Comparison of ENCODE assay signal across 9 cellular contexts in the genomic region with DNA sequence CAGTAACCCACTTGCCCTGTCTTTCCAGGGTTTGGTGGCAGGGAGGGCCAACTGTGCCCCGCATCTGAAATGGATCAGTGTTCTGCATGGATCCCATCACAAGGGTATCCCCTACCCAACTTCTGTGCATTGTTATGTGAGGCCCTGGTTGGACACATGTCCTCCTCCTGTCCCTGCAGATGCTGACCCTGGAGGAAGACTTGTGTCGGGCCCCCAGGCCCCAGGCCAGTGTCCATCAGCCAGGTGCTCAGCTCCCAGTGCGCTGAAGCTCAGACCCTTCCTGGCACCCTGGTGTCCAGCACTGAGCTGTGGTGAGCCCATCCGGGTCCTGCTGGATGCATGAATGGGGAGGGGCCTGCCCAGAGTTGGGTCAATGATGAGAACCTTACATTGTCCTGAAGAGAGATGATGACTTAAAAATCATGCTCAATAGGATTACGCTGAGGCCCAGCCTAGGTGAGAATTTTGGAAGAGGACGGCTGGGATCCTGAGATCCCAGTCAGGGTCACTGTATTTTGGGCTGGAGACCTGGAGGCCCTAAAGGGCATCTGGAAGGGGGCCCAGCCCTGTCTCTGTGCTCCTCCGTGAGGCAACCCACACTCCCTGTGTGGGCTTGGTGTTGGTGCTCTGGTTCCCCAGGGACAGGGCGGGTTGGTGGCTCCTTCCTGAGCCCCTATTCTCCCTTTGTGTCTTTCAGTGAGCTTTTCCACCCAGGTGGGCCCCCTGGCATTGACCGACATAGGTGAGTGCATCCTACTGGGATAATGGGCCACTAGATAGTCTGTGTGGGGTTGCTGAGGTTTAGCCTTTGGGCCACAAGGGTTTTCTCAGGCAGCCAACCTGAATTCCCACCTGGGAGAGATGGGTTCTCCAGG.
"Had no signal": no experiment of that assay in that cellular context is flagged by ENCODE, and none has a peak within 500 bp of the region (broad histone marks: within the 10 kb centered on the region; RNA-seq: fewer than 3 reads in every experiment).

No MANE protein-coding gene starts in this region.

- ATAC-seq: gastroesophageal sphincter; stimulated activated naive B cell treated with anti-CD40 and anti-IgM and Interleukin-4, amounts not matched to agents 10 μg/mL and 1 μg/mL and 100 μg/mL, for 72 hours had no signal

- H3K27me3 ChIP-seq: gastroesophageal sphincter, tibial nerve had no signal

- H3K36me3 ChIP-seq: gastroesophageal sphincter, tibial nerve had no signal

- H3K4me1 ChIP-seq: gastroesophageal sphincter, tibial nerve had no signal

- H3K4me3 ChIP-seq: gastroesophageal sphincter, tibial nerve had no signal

- DNase-seq: activated CD4-positive, alpha-beta T cell treated with anti-CD3 and anti-CD28 coated beads, Interleukin-2, amount 50 U/mL, for 1 hour; activated CD4-positive, CD25-positive, alpha-beta regulatory T cell; activated naive CD4-positive, alpha-beta T cell treated with Interleukin-2 at 50 U/mL for 16 hours; nephron progenitor cell; stimulated activated CD4-positive, alpha-beta T cell treated with anti-CD3 and anti-CD28 coated beads, Interleukin-15, amount 100 ng/mL, for 24 hours; stimulated activated CD4-positive, alpha-beta T cell treated with anti-CD3 and anti-CD28 coated beads, Interleukin-4, amount 100 ng/mL, for 1 hour; stimulated activated naive B cell treated with anti-CD40 and anti-IgM and Interleukin-4, amounts not matched to agents 10 μg/mL and 1 μg/mL and 100 μg/mL, for 72 hours had no signal

- H3K27ac ChIP-seq: gastroesophageal sphincter, tibial nerve had no signal
